ENCODE assay signal across 1 cellular context in genomic region chr22:41913842-41914534, GRCh38.
TF ChIP-seq lines count a peak whose summit lies in the region.

No MANE protein-coding gene starts in this region.

TF ChIP-seq in endothelial cell of umbilical vein, 7 proteins besides CTCF, POLR2A, EP300 and RAD21:
- TF ChIP-seq POLR2AphosphoS5 (IDR thresholded peaks at IDR 0.05; ENCODE audit: insufficient read depth, low read depth, low read length) (no peak), EZH2 (IDR thresholded peaks at IDR 0.05; ENCODE audit: borderline replicate concordance, low read depth, low read length, severe bottlenecking) (peak; percentile 67)
